In the genomic region with DNA sequence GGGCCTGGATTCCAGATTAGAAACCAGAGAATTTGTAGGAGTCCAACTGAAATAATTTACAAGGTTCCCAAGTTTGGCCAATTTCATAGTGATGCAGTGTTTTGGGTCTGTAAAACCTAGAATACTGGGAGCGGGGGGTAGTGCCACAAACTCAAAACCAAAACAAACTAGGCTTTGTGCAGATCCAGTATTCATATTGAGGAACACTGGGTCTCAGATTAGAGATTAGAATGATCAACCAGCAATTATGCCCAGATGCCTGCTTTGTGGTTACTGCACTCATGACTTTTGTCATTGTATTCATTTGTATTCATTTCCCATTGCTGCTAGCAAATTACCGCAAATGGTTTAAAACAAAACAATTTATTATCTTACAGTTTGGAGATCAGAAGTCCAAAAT, we compare ENCODE assay signal across 23 cellular contexts. TPM values are rescaled to one million over a fixed set of nuclear protein-coding genes. Genes with fewer than 3 reads are reported as not detected.
DNase-seq lines count a peak whose midpoint lies in the region; TF ChIP-seq lines count a peak whose summit lies in the region.
"Had no signal": no experiment of that assay in that cellular context is flagged by ENCODE, and none has a peak within 500 bp of the region (broad histone marks: within the 10 kb centered on the region; RNA-seq: fewer than 3 reads in every experiment).

No MANE protein-coding gene starts in this region.

- intact Hi-C loops in left ventricle myocardium inferior (cut with micrococcal nuclease) = loop anchor here (5.0 kb wide), 1 partner anchor 161 kb away; no protein-coding TSS in a partner anchor

- no peak overlapping the region for H3K4me3 ChIP-seq in BLaER1 treated with 17β-estradiol and CSF1 and Interleukin-3, amounts not matched to agents 10 nM and 100 nM
- no peak overlapping the region for H3K4me3 ChIP-seq in left ventricle myocardium inferior

- no peaks in the 10 kb centered on the region for H3K27me3 ChIP-seq in BLaER1 treated with 17β-estradiol and CSF1 and Interleukin-3, amounts not matched to agents 10 nM and 100 nM
- H3K27me3 ChIP-seq in layer of hippocampus (ENCODE audit: control insufficient read depth, insufficient read depth, low read length) = no peaks in the 10 kb centered on the region
- no peaks in the 10 kb centered on the region for H3K27me3 ChIP-seq in left ventricle myocardium inferior (ENCODE audit: low read depth)

- 0 out of 22 replicates have a peak overlapping the region, but pooled peaks of 1 of the 11 experiments have one; percentile 18 for H3K9ac ChIP-seq in BLaER1 treated with 17β-estradiol and CSF1 and Interleukin-3, amounts not matched to agents 10 nM and 100 nM
- H3K9ac ChIP-seq: SK-N-SH had no signal

- no peak overlapping the region for H3K4me3 Mint-ChIP-seq in glutamatergic neuron (ENCODE audit: unreplicated experiment)

- peaks cover 0 to 7% (median 5%) of the 10 kb centered on the region in 11 experiments; a peak in 14 of 22 replicates for H3K36me3 ChIP-seq in BLaER1 treated with 17β-estradiol and CSF1 and Interleukin-3, amounts not matched to agents 10 nM and 100 nM
- peaks cover 5% of the 10 kb centered on the region for H3K36me3 ChIP-seq in left ventricle myocardium inferior

- peaks cover 3% of the 10 kb centered on the region for H3K27me3 Mint-ChIP-seq in glutamatergic neuron (ENCODE audit: unreplicated experiment)

- TF ChIP-seq CTCF in left ventricle myocardium inferior (IDR thresholded peaks at IDR 0.05; ENCODE audit: borderline replicate concordance) = no peak
- TF ChIP-seq CTCF in glutamatergic neuron (IDR thresholded peaks at IDR 0.05; ENCODE audit: partially characterized antibody, unreplicated experiment) = no peak

- peak overlapping the region in 1 of 11 experiments; percentile 42; a peak in 1 of 22 replicates for H3K27ac ChIP-seq in BLaER1 treated with 17β-estradiol and CSF1 and Interleukin-3, amounts not matched to agents 10 nM and 100 nM
- H3K27ac ChIP-seq in caudate nucleus (ENCODE audit: low read depth, low read length) (peak overlapping the region; percentile 97), layer of hippocampus (ENCODE audit: low read depth, low read length) (peak overlapping the region; percentile 90), substantia nigra (ENCODE audit: low read depth, low read length, poor library complexity, severe bottlenecking) (peak overlapping the region; percentile 87), left ventricle myocardium inferior (replicated peaks) (no peak overlapping the region)

- H3K27ac Mint-ChIP-seq in glutamatergic neuron (ENCODE audit: unreplicated experiment) = no peak overlapping the region

- H3K4me1 Mint-ChIP-seq in glutamatergic neuron (ENCODE audit: low read depth, unreplicated experiment) = peaks cover 14% of the 10 kb centered on the region

- H3K4me1 ChIP-seq in BLaER1 treated with 17β-estradiol and CSF1 and Interleukin-3, amounts not matched to agents 10 nM and 100 nM = peaks cover 21 to 41% (median 33%) of the 10 kb centered on the region in 10 experiments
- peaks cover 33% of the 10 kb centered on the region for H3K4me1 ChIP-seq in left ventricle myocardium inferior

- peak overlapping the region in 10 of 11 experiments; percentile 3 to 93 (median 39); a peak in 14 of 22 replicates for H3K4me2 ChIP-seq in BLaER1 treated with 17β-estradiol and CSF1 and Interleukin-3, amounts not matched to agents 10 nM and 100 nM
- H3K4me2 ChIP-seq: SK-N-SH had no signal

- no peaks in the 10 kb centered on the region for H3K9me3 ChIP-seq in BLaER1 treated with 17β-estradiol and CSF1 and Interleukin-3, amounts not matched to agents 10 nM and 100 nM (replicated peaks in 1 of 11)
- no peaks in the 10 kb centered on the region for H3K9me3 ChIP-seq in left ventricle myocardium inferior (replicated peaks)
- H3K9me3 ChIP-seq: Caco-2, SK-N-SH had no signal

- peaks cover 2% of the 10 kb centered on the region for H3K9me3 Mint-ChIP-seq in glutamatergic neuron (ENCODE audit: unreplicated experiment)

- peaks cover 0 to 14% (median 13%) of the 10 kb centered on the region in 11 experiments; a peak in 16 of 22 replicates for H4K20me1 ChIP-seq in BLaER1 treated with 17β-estradiol and CSF1 and Interleukin-3, amounts not matched to agents 10 nM and 100 nM

- H3K36me3 Mint-ChIP-seq in glutamatergic neuron (ENCODE audit: unreplicated experiment) = no peaks in the 10 kb centered on the region

- DNase-seq in caudate nucleus (lab: John Stamatoyannopoulos, UW) (peak in 19 of 61 donors; percentile 2 to 52 (median 27)), substantia nigra (lab: John Stamatoyannopoulos, UW) (peak in 6 of 49 donors; percentile 6 to 31 (median 16)), left ventricle myocardium inferior (no peak), glutamatergic neuron (no peak), DMS53 treated with DMSO at 0.1 percent for 48 hours (lab: John Stamatoyannopoulos, UW; ENCODE audit: unreplicated experiment) (no peak)
- DNase-seq in stimulated activated naive CD4-positive, alpha-beta T cell (lab: John Stamatoyannopoulos, UW) = no peak
- DNase-seq: Caco-2; CD4-positive, alpha-beta memory T cell; DMS79 treated with DMSO at 0.1 percent for 48 hours; GF-D8; H7; NCI-H1092 treated with DMSO at 0.1 percent for 48 hours; NCI-H1436; NCI-H187; NCI-H2081 treated with DMSO at 0.1 percent for 48 hours; NCI-H2171; NCI-H345; NCI-H774; SIG-M5; SK-N-SH had no signal

RNA-seq across cellular contexts. Expression of a gene that starts 3.2 kb away (rescaled TPM):
- total RNA-seq in left ventricle myocardium inferior (97.1 TPM), glutamatergic neuron (ENCODE audit: unreplicated experiment) (45.3 TPM)

RNA-seq across cellular contexts. Expression of a gene that starts 23.7 kb away (rescaled TPM):
- total RNA-seq in left ventricle myocardium inferior (2.2 TPM), glutamatergic neuron (ENCODE audit: unreplicated experiment) (1.6 TPM)
- total RNA-seq: A172 had no signal
